12 cellular contexts compared by ENCODE assay signal in genomic region chr17:19461139-19461538, GRCh38. TPM values are rescaled to one million over a fixed set of nuclear protein-coding genes. Genes with fewer than 3 reads are reported as not detected.
A peak's percentile ranks its signal among the peaks of the same experiment; 100 is the strongest.
DNase-seq lines count a peak whose midpoint lies in the region; ATAC-seq lines count a peak whose summit lies in the region.
"Had no signal": no experiment of that assay in that cellular context is flagged by ENCODE, and none has a peak within 500 bp of the region (broad histone marks: within the 10 kb centered on the region; RNA-seq: fewer than 3 reads in every experiment).

No MANE protein-coding gene starts in this region.

- no peaks in the 10 kb centered on the region for H3K9me3 Mint-ChIP-seq in activated T-cell treated with anti-CD3 and anti-CD28 coated beads, Interleukin-2, amount 50 U/mL, for 72 hours
- no peaks in the 10 kb centered on the region for H3K9me3 Mint-ChIP-seq in T-helper 2 cell treated with Interferon-gamma antibody and Interleukin-4, amounts not matched to agents 5 μg/mL and 100 μg/mL, for 36 hours

- no peaks in the 10 kb centered on the region for H3K27me3 Mint-ChIP-seq in activated T-cell treated with anti-CD3 and anti-CD28 coated beads, Interleukin-2, amount 50 U/mL, for 72 hours (ENCODE audit: low read depth)
- H3K27me3 Mint-ChIP-seq in T-helper 2 cell treated with Interferon-gamma antibody and Interleukin-4, amounts not matched to agents 5 μg/mL and 100 μg/mL, for 36 hours (ENCODE audit: low read depth) = peaks cover 9% of the 10 kb centered on the region

- no peaks in the 10 kb centered on the region for H3K36me3 ChIP-seq in ES-I3 (ENCODE audit: insufficient read depth, low read length)

- no peak overlapping the region for H3K4me3 Mint-ChIP-seq in activated T-cell treated with anti-CD3 and anti-CD28 coated beads, Interleukin-2, amount 50 U/mL, for 72 hours
- H3K4me3 Mint-ChIP-seq in T-helper 2 cell treated with Interferon-gamma antibody and Interleukin-4, amounts not matched to agents 5 μg/mL and 100 μg/mL, for 36 hours = no peak overlapping the region

- DNase-seq in NCI-H1105 treated with DMSO at 0.1 percent for 48 hours (lab: John Stamatoyannopoulos, UW) (peak; percentile 79), dermis blood vessel endothelial cell (peak; percentile 19), pons (ENCODE audit: low spot score) (peak; percentile 73), NOMO-1 (lab: John Stamatoyannopoulos, UW; ENCODE audit: unreplicated experiment in 2 of 2) (no peak), GM19240 (ENCODE audit: insufficient read length, low spot score) (no peak)
- DNase-seq in activated T-cell treated with anti-CD3 and anti-CD28 coated beads, Interleukin-2, amount 50 U/mL, for 72 hours = no peak
- DNase-seq in T-helper 2 cell treated with Interferon-gamma antibody and Interleukin-4, amounts not matched to agents 5 μg/mL and 100 μg/mL, for 36 hours (ENCODE audit: low spot score) = no peak
- DNase-seq: activated CD4-positive, alpha-beta T cell treated with anti-CD3 and anti-CD28 coated beads for 1 hour; stimulated activated CD4-positive, alpha-beta T cell treated with anti-CD3 and anti-CD28 coated beads, Interleukin-2, amount 100 ng/mL, for 24 hours; stimulated activated naive CD4-positive, alpha-beta T cell had no signal

- H3K27ac Mint-ChIP-seq in activated T-cell treated with anti-CD3 and anti-CD28 coated beads, Interleukin-2, amount 50 U/mL, for 72 hours = no peak overlapping the region
- no peak overlapping the region for H3K27ac Mint-ChIP-seq in T-helper 2 cell treated with Interferon-gamma antibody and Interleukin-4, amounts not matched to agents 5 μg/mL and 100 μg/mL, for 36 hours

- H3K4me1 Mint-ChIP-seq in activated T-cell treated with anti-CD3 and anti-CD28 coated beads, Interleukin-2, amount 50 U/mL, for 72 hours (ENCODE audit: low read depth) = peaks cover 27% of the 10 kb centered on the region
- H3K4me1 Mint-ChIP-seq in T-helper 2 cell treated with Interferon-gamma antibody and Interleukin-4, amounts not matched to agents 5 μg/mL and 100 μg/mL, for 36 hours (ENCODE audit: low read depth) = peaks cover 11% of the 10 kb centered on the region

- ATAC-seq in activated T-cell treated with anti-CD3 and anti-CD28 coated beads, Interleukin-2, amount 50 U/mL, for 72 hours (replicated peaks in 1 of 2) = no peak
- ATAC-seq: body of pancreas had no signal

- H3K9me3 ChIP-seq in ES-I3 (ENCODE audit: control insufficient read depth, insufficient read depth, low read length) = no peaks in the 10 kb centered on the region
- H3K9me3 ChIP-seq: body of pancreas had no signal

- H3K36me3 Mint-ChIP-seq in activated T-cell treated with anti-CD3 and anti-CD28 coated beads, Interleukin-2, amount 50 U/mL, for 72 hours (ENCODE audit: insufficient read depth in 2 of 2) = no peaks in the 10 kb centered on the region
- H3K36me3 Mint-ChIP-seq in T-helper 2 cell treated with Interferon-gamma antibody and Interleukin-4, amounts not matched to agents 5 μg/mL and 100 μg/mL, for 36 hours (ENCODE audit: low read depth) = no peaks in the 10 kb centered on the region

- peaks cover 52% of the 10 kb centered on the region for H3K4me1 ChIP-seq in ES-I3 (ENCODE audit: insufficient read depth, low read length)
- H3K4me1 ChIP-seq: body of pancreas had no signal

- H3K9ac ChIP-seq in ES-I3 (ENCODE audit: low read depth, low read length) = peak overlapping the region; percentile 7; the same call in 1 of the 2 replicates

RNA-seq across cellular contexts. Expression of gene RNF112, which starts 50.1 kb away (rescaled TPM):
- total RNA-seq in dermis blood vessel endothelial cell = 0.51 and 0.70 TPM in 2 replicates
- 1 to 10 TPM in 1 of 2 donors, under 1 TPM in 1; 0.84 to 1.6 TPM for total RNA-seq in activated T-cell treated with anti-CD3 and anti-CD28 coated beads, Interleukin-2, amount 50 U/mL, for 72 hours

Comparison
In these comparisons a context has a peak if more than half of its experiments do, and no peak if none do; other contexts are left out.
1. DNase-seq: peak in NCI-H1105 treated with DMSO at 0.1 percent for 48 hours (single experiment), dermis blood vessel endothelial cell (single experiment) and pons (single experiment); none in activated T-cell treated with anti-CD3 and anti-CD28 coated beads, Interleukin-2, amount 50 U/mL, for 72 hours (0 of 2), NOMO-1 (0 of 2), GM19240 (single experiment) and T-helper 2 cell treated with Interferon-gamma antibody and Interleukin-4, amounts not matched to agents 5 μg/mL and 100 μg/mL, for 36 hours (single experiment).